Comparison of ENCODE assay signal across 7 cellular contexts in genomic region chr13:101529419-101529818, GRCh38.
A peak's percentile ranks its signal among the peaks of the same experiment; 100 is the strongest.
DNase-seq lines count a peak whose midpoint lies in the region; ATAC-seq and TF ChIP-seq lines count a peak whose summit lies in the region.

No MANE protein-coding gene starts in this region.

- H4K20me1 ChIP-seq in osteoblast (ENCODE audit: insufficient read depth, low read length): peaks cover 6% of the 10 kb centered on the region

- peak overlapping the region; percentile 49 for H3K4me2 ChIP-seq in osteoblast (ENCODE audit: insufficient read depth, low read length)

- CTCF ChIA-PET in Calu3 (lab: Charles Lee): no interaction called here

- H2AFZ ChIP-seq in osteoblast (ENCODE audit: low read length): no peak overlapping the region

- peaks cover 34% of the 10 kb centered on the region for H3K4me1 ChIP-seq in osteoblast (ENCODE audit: insufficient read depth, low read length)

- intact Hi-C loops in Calu3 (cut with micrococcal nuclease; ENCODE audit: unreplicated experiment): no loop called here

- H3K79me2 ChIP-seq in osteoblast (ENCODE audit: insufficient read depth, low read length): peaks cover 66% of the 10 kb centered on the region

- H3K27me3 Mint-ChIP-seq in Calu3 (ENCODE audit: unreplicated experiment): no peaks in the 10 kb centered on the region

- no peaks in the 10 kb centered on the region for H3K27me3 ChIP-seq in osteoblast (ENCODE audit: insufficient read depth, low read length)

- no peak for TF ChIP-seq CTCF in astrocyte of the cerebellum (IDR thresholded peaks at IDR 0.05; ENCODE audit: low read depth, low read length, missing control alignments)
- TF ChIP-seq CTCF in osteoblast (IDR thresholded peaks at IDR 0.05; ENCODE audit: extremely low read depth, low read depth, low read length): no peak
- no peak for TF ChIP-seq CTCF in Calu3 (IDR thresholded peaks at IDR 0.05; ENCODE audit: unreplicated experiment)

- ATAC-seq in GM18870 (IDR thresholded peaks at IDR 0.05; ENCODE audit: unreplicated experiment): peak; percentile 71
- ATAC-seq in HG02852 (IDR thresholded peaks at IDR 0.05; ENCODE audit: unreplicated experiment): peak; percentile 74

- no peaks in the 10 kb centered on the region for H3K9me3 Mint-ChIP-seq in Calu3 (ENCODE audit: low read depth, unreplicated experiment)

- no peaks in the 10 kb centered on the region for H3K9me3 ChIP-seq in osteoblast (ENCODE audit: low read depth, low read length)

- H3K27ac ChIP-seq in osteoblast (ENCODE audit: low read depth, low read length): peak overlapping the region; percentile 75

- no peaks in the 10 kb centered on the region for H3K36me3 ChIP-seq in osteoblast (ENCODE audit: insufficient read depth, low read length)

- in situ Hi-C loops in astrocyte of the cerebellum (cut with HindIII; ENCODE audit: low sequenced_read_pairs): no loop called here

- DNase-seq in astrocyte of the cerebellum (ENCODE audit: low read depth) (peak; percentile 94), osteoblast (ENCODE audit: insufficient read length, low spot score, missing footprints) (no peak), DMS 273 treated with DMSO at 0.1 percent for 48 hours (lab: John Stamatoyannopoulos, UW) (no peak), Calu3 (no peak)
- no peak for DNase-seq in activated CD4-positive, alpha-beta T cell treated with anti-CD3 and anti-CD28 coated beads for 1 hour

- BruUV-seq in Calu3 (replicated peaks; lab: Mats Ljungman, UMichigan): no TSS peak

- H3K4me1 Mint-ChIP-seq in Calu3 (ENCODE audit: low read depth, unreplicated experiment): no peaks in the 10 kb centered on the region

- no peak overlapping the region for H3K27ac Mint-ChIP-seq in Calu3 (ENCODE audit: unreplicated experiment)

- H3K4me3 ChIP-seq in astrocyte of the cerebellum (ENCODE audit: low read depth, low read length): no peak overlapping the region
- peak overlapping the region; percentile 13 for H3K4me3 ChIP-seq in osteoblast (ENCODE audit: insufficient read depth, low read length)

- H3K36me3 Mint-ChIP-seq in Calu3 (ENCODE audit: insufficient read depth, unreplicated experiment): no peaks in the 10 kb centered on the region

- H3K4me3 Mint-ChIP-seq in Calu3 (ENCODE audit: low read depth, unreplicated experiment): no peak overlapping the region
